Comparison of ENCODE assay signal across 1 cellular context in the genomic region with DNA sequence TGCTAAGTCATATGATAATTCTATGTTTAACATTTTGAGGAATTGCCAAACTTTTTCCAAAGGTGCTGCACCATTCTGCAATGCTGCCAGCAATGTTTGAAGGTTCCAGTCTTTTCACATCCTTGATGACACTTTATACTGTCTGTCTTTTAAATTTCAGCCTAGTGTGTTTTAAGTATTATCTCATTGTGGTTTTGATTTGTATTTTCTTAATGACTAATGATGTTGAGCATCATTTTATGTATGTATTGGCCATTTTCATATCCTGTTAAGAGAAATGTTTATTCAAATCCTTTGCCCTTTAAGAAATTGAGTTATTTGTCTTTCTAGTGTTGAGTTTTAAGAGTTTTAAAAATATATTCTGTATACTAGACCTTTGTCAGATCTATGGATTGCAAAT.
TF ChIP-seq lines count a peak whose summit lies in the region.

No MANE protein-coding gene starts in this region.

TF ChIP-seq in K562, 482 proteins besides CTCF, POLR2A, EP300 and RAD21:
- TF ChIP-seq PRDM10 (IDR thresholded peaks at IDR 0.05; ENCODE audit: partially characterized antibody) = no peak
- TF ChIP-seq ELK1 (CRISPR knock-in tag; IDR thresholded peaks at IDR 0.05) = no peak
- TF ChIP-seq NFE2 (IDR thresholded peaks at IDR 0.05; ENCODE audit: low read depth) = 0 out of 2 replicates have a peak, but pooled peaks have one; percentile 5
- TF ChIP-seq ZSCAN29 (IDR thresholded peaks at IDR 0.05) = no peak
- TF ChIP-seq ZNF583 (CRISPR knock-in tag; IDR thresholded peaks at IDR 0.05) = no peak
- TF ChIP-seq ELF4 (CRISPR knock-in tag; IDR thresholded peaks at IDR 0.05) = no peak
- TF ChIP-seq ADNP (tag; IDR thresholded peaks at IDR 0.05) = no peak
- TF ChIP-seq STAT5B (CRISPR knock-in tag; IDR thresholded peaks at IDR 0.05) = no peak
TF ChIP-seq in K562: peak in this region for 1.
